12 cellular contexts compared by ENCODE assay signal in the genomic region with DNA sequence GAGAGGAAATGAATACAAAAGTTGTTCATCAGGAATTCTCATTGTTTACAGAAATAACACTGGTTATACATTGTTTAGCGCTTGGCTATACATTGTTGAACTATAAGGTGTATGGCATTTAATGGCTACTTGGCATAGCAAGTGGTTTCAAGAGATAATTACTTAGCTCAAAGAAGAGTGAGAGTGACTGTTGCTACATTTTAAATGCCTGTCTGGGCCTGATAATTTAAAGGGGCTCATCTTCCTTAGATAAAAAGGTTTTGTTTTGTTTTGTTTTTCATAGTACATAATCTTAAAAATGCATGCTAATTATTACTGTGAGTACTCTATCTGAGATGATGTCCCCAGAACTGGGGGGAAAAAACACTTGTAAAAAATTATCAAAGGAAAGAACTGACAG. TPM values are rescaled to one million over a fixed set of nuclear protein-coding genes. Genes with fewer than 3 reads are reported as not detected.
DNase-seq lines count a peak whose midpoint lies in the region; ATAC-seq and TF ChIP-seq lines count a peak whose summit lies in the region.
"Had no signal": no experiment of that assay in that cellular context is flagged by ENCODE, and none has a peak within 500 bp of the region (broad histone marks: within the 10 kb centered on the region; RNA-seq: fewer than 3 reads in every experiment).

No MANE protein-coding gene starts in this region.

- DNase-seq in Caco-2 (no peak), esophagus squamous epithelium (lab: John Stamatoyannopoulos, UW) (no peak), SHP77 treated with DMSO at 0.1 percent for 48 hours (lab: John Stamatoyannopoulos, UW) (no peak)
- DNase-seq: effector CD8-positive, alpha-beta T cell; NCI-H2081 treated with DMSO at 0.1 percent for 48 hours; PC-3; stimulated activated CD4-positive, alpha-beta T cell treated with anti-CD3 and anti-CD28 coated beads, Interleukin-1b, Interleukin-23, amount 100 ng/mL, for 48 hours had no signal

- peaks cover 24% of the 10 kb centered on the region for H3K4me1 ChIP-seq in Caco-2
- H3K4me1 ChIP-seq in OCI-LY3 (ENCODE audit: low read length) = peaks cover 12% of the 10 kb centered on the region
- H3K4me1 ChIP-seq in esophagus squamous epithelium = peaks cover 12 to 46% (median 18%) of the 10 kb centered on the region in 3 donors

- H3K27ac Mint-ChIP-seq in Caco-2 (ENCODE audit: unreplicated experiment) = peak overlapping the region; percentile 63

- no peaks in the 10 kb centered on the region for H3K27me3 ChIP-seq in Caco-2 (replicated peaks; ENCODE audit: control insufficient read depth, insufficient read depth, low read length)
- no peaks in the 10 kb centered on the region for H3K27me3 ChIP-seq in OCI-LY3 (ENCODE audit: low read depth, low read length)
- no peaks in the 10 kb centered on the region for H3K27me3 ChIP-seq in esophagus squamous epithelium

- peaks cover 39% of the 10 kb centered on the region for H3K4me1 Mint-ChIP-seq in Caco-2 (ENCODE audit: low read depth, unreplicated experiment)

- no peaks in the 10 kb centered on the region for H3K27me3 Mint-ChIP-seq in Caco-2 (ENCODE audit: insufficient read depth, unreplicated experiment)

- POLR2A ChIA-PET in Caco-2 (lab: Charles Lee) = interaction anchor here (1.2 kb wide), 1 partner anchor 39 kb away, joined by 4 read pairs; no protein-coding TSS in a partner anchor

- H3K36me3 ChIP-seq in Caco-2 (ENCODE audit: control insufficient read depth, insufficient read depth, low read length) = no peaks in the 10 kb centered on the region
- H3K36me3 ChIP-seq in OCI-LY3 (replicated peaks; ENCODE audit: low read depth, low read length) = no peaks in the 10 kb centered on the region
- H3K36me3 ChIP-seq in esophagus squamous epithelium = peaks cover 0 to 18% (median 0%) of the 10 kb centered on the region in 3 donors

- H3K9me3 Mint-ChIP-seq in Caco-2 (ENCODE audit: unreplicated experiment) = no peaks in the 10 kb centered on the region

- no peak for ATAC-seq in HG02870 (IDR thresholded peaks at IDR 0.05; ENCODE audit: unreplicated experiment)
- ATAC-seq in GM19395 (IDR thresholded peaks at IDR 0.05; ENCODE audit: unreplicated experiment) = no peak
- ATAC-seq: PC-3 had no signal

- H2AFZ ChIP-seq in OCI-LY3 (ENCODE audit: low read depth, low read length) = no peak overlapping the region

- no TSS peak for BruUV-seq in Caco-2 (replicated peaks; lab: Mats Ljungman, UMichigan)

- H3K79me2 ChIP-seq in OCI-LY3 (ENCODE audit: low read length) = no peaks in the 10 kb centered on the region

- TF ChIP-seq POLR2A in esophagus squamous epithelium (IDR thresholded peaks at IDR 0.05) = no peak

- 91 to 96% methylated on average over 1 of the region's 1 CpG for WGBS in esophagus squamous epithelium, 2 donors

- no peak overlapping the region for H3K4me2 ChIP-seq in OCI-LY3 (ENCODE audit: low read length)
- H3K4me2 ChIP-seq: KMS-11 had no signal

- CTCF ChIA-PET in Caco-2 (lab: Charles Lee) = interaction anchor here (1.8 to 2.4 kb wide), 2 partner anchors 10 to 55 kb away, joined by 6 to 27 read pairs; no protein-coding TSS in a partner anchor

- H3K4me3 Mint-ChIP-seq in Caco-2 (ENCODE audit: unreplicated experiment) = peak overlapping the region; percentile 68

- H3K27ac ChIP-seq in OCI-LY3 (ENCODE audit: low read length) (no peak overlapping the region), esophagus squamous epithelium (peak overlapping the region; percentile 26 to 93 (median 90)), skin epidermis (peak overlapping the region in 11 of 21 experiments; percentile 12 to 97 (median 92))
- H3K27ac ChIP-seq: KMS-11 had no signal

- intact Hi-C loops in Caco-2 (cut with micrococcal nuclease; ENCODE audit: unreplicated experiment) (no loop called here), esophagus squamous epithelium (cut with DNase I) (loop anchor here (10.0 kb wide), 1 partner anchor 316 kb away; no protein-coding TSS in a partner anchor)

- TF ChIP-seq CTCF in Caco-2 (IDR thresholded peaks at IDR 0.05; ENCODE audit: insufficient read depth in 1 of 2, low read depth in 1 of 2, low read length in 1 of 2, severe bottlenecking in 1 of 2, unreplicated experiment in 1 of 2) (no peak), OCI-LY3 (IDR thresholded peaks at IDR 0.05; ENCODE audit: low read depth, low read length) (no peak), esophagus squamous epithelium (IDR thresholded peaks at IDR 0.05) (no peak)

- no peak overlapping the region for H3K9ac ChIP-seq in OCI-LY3 (ENCODE audit: low read length)
- H3K9ac ChIP-seq: KMS-11 had no signal

- no peak overlapping the region for H3K4me3 ChIP-seq in Caco-2 (ENCODE audit: low read depth, low read length)
- H3K4me3 ChIP-seq in OCI-LY3 (ENCODE audit: low read length) = 0 out of 2 replicates have a peak overlapping the region, but pooled peaks have one; percentile 81
- H3K4me3 ChIP-seq in esophagus squamous epithelium = no peak overlapping the region
- H3K4me3 ChIP-seq in skin epidermis = no peak overlapping the region

- H3K36me3 Mint-ChIP-seq in Caco-2 (ENCODE audit: insufficient read depth, unreplicated experiment) = peaks cover 17% of the 10 kb centered on the region

- H4K20me1 ChIP-seq in OCI-LY3 (ENCODE audit: insufficient read depth, low read length) = no peaks in the 10 kb centered on the region

- H3K9me3 ChIP-seq in Caco-2 (no peaks in the 10 kb centered on the region), OCI-LY3 (ENCODE audit: insufficient read depth, low read length) (no peaks in the 10 kb centered on the region), esophagus squamous epithelium (no peaks in the 10 kb centered on the region)

RNA-seq across cellular contexts. Expression of gene SMPD1, which starts 1.5 kb away (rescaled TPM):
- total RNA-seq in Caco-2 (2022) (38.6 and 41.9 TPM in 2 replicates), esophagus squamous epithelium (10 to 100 TPM; 11.6 to 21.4 (median 14.3) TPM)

RNA-seq across cellular contexts. Expression of gene APBB1, which starts 30.1 kb away (rescaled TPM):
- total RNA-seq in Caco-2 (2022) = 37.8 and 39.0 TPM in 2 replicates
- total RNA-seq in esophagus squamous epithelium = 10 to 100 TPM in 2 of 4 donors, 1 to 10 TPM in 2; 2.7 to 29.0 (median 9.9) TPM

RNA-seq across cellular contexts. Expression of gene HPX, which starts 52.0 kb away (rescaled TPM):
- total RNA-seq in Caco-2 (2022) = 10.7 and 10.9 TPM in 2 replicates
- under 1 TPM in 1 of 4 donors, not detected in 3; 0.76 TPM for total RNA-seq in esophagus squamous epithelium
